12 cellular contexts compared by ENCODE assay signal in genomic region chr10:15237351-15237750, GRCh38.
DNase-seq lines count a peak whose midpoint lies in the region; ATAC-seq and TF ChIP-seq lines count a peak whose summit lies in the region.
"Had no signal": no experiment of that assay in that cellular context is flagged by ENCODE, and none has a peak within 500 bp of the region (broad histone marks: within the 10 kb centered on the region; RNA-seq: fewer than 3 reads in every experiment).

No MANE protein-coding gene starts in this region.

- ATAC-seq in GM18511 (IDR thresholded peaks at IDR 0.05; ENCODE audit: unreplicated experiment), result no peak
- ATAC-seq: naive thymus-derived CD8-positive, alpha-beta T cell had no signal

- H3K4me3 ChIP-seq in epithelial cell of esophagus (ENCODE audit: low read length), result no peak overlapping the region
- H3K4me3 ChIP-seq: transverse colon had no signal

- TF ChIP-seq CTCF in AG09319 (IDR thresholded peaks at IDR 0.05; ENCODE audit: low read depth, low read length) (no peak), epithelial cell of esophagus (IDR thresholded peaks at IDR 0.05; ENCODE audit: insufficient read depth, low read depth, low read length, missing control alignments) (no peak)

- DNase-seq in AG09319 (ENCODE audit: extremely low read depth, low read depth) (peak; percentile 45), M059J (ENCODE audit: low read depth) (peak; percentile 55), epithelial cell of esophagus (ENCODE audit: low read depth) (peak; percentile 27), medulla oblongata (ENCODE audit: extremely low spot score) (peak; percentile 60), NCI-H146 treated with DMSO at 0.1 percent for 48 hours (lab: John Stamatoyannopoulos, UW; ENCODE audit: unreplicated experiment) (no peak), NCI-H1417 treated with DMSO at 0.1 percent for 48 hours (lab: John Stamatoyannopoulos, UW) (no peak), cerebellar nuclear complex (lab: John Stamatoyannopoulos, UW) (no peak)
- DNase-seq: NCI-H446; stimulated activated CD4-positive, alpha-beta T cell treated with anti-CD3 and anti-CD28 coated beads, Interleukin-4, amount 100 ng/mL, for 24 hours; transverse colon had no signal

Comparison
In these comparisons a context has a peak if more than half of its experiments do, and no peak if none do; other contexts are left out.
1. DNase-seq: peak in AG09319 (single experiment), M059J (single experiment), epithelial cell of esophagus (single experiment) and medulla oblongata (single experiment); none in NCI-H146 treated with DMSO at 0.1 percent for 48 hours (single experiment), NCI-H1417 treated with DMSO at 0.1 percent for 48 hours (single experiment) and cerebellar nuclear complex (0 of 2).